ENCODE assay signal across 8 cellular contexts in the genomic region with DNA sequence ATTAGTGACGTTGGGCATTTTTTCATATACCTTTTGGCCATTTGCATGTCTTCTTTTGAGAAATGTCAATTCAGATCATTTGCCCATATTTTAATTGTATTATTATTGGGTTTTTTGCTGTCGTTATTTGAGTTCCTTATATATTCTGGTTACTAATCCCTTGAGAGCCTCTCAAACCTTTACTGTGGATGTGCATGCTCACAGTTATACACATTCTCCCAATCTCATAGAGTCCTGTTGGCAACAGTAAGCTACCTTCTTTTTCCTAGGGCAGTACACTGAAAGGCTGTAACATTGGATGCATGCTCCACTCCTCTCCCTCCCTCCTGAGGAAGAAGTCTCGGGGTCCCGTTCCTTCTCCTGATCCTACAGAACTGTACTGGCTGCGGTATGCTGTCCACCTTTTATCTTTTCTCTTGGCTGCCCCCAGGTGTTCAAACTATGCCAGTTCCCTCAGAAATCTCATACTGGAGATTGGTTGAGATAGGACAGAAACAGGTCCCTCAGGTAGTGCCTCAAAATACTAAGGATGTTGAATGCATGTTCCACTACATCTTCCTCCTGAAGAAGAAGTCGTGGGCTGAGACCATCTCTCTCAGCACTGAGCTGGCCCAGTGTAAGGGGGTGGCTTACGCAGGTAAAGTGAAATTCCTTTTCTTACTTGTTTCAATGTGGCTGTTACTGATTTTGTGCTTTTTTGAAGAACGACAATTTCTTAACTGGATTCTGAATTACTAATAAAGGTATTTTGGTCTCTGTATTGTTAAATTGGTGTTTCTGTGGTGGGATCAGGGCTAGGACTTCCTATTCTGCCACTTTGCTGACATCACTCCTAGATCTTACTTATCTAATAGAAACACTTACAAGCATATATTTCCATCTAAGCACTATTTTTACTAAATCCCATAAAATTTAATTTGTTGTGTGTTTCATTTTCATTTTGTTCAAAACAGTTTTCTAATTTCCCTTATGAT.
A peak's percentile ranks its signal among the peaks of the same experiment; 100 is the strongest.
DNase-seq lines count a peak whose midpoint lies in the region; ATAC-seq and TF ChIP-seq lines count a peak whose summit lies in the region.

No MANE protein-coding gene starts in this region.

- intact Hi-C loops in naive thymus-derived CD4-positive, alpha-beta T cell (cut with micrococcal nuclease): loop anchor here (1.0 kb wide), 4 partner anchors 118 to 519 kb away; no protein-coding TSS in a partner anchor

- no peak overlapping the region for H3K27ac Mint-ChIP-seq in naive thymus-derived CD4-positive, alpha-beta T cell

- TF ChIP-seq CTCF in VCaP (conservative IDR thresholded peaks at IDR 0.05) (peak; percentile 51), choroid plexus epithelial cell (conservative IDR thresholded peaks at IDR 0.05; ENCODE audit: low read depth, low read length) (peak; percentile 62)

- H3K27me3 ChIP-seq in MG63: no peaks in the 10 kb centered on the region
- no peaks in the 10 kb centered on the region for H3K27me3 ChIP-seq in naive thymus-derived CD4-positive, alpha-beta T cell (ENCODE audit: control insufficient read depth in 2 of 2, insufficient read depth in 2 of 2, low read length in 2 of 2)

- H3K9me3 ChIP-seq in MG63: no peaks in the 10 kb centered on the region
- H3K9me3 ChIP-seq in naive thymus-derived CD4-positive, alpha-beta T cell (ENCODE audit: control insufficient read depth in 2 of 3, low read length in 3 of 3): no peaks in the 10 kb centered on the region

- DNase-seq in DMS 273 treated with DMSO at 0.1 percent for 48 hours (lab: John Stamatoyannopoulos, UW) (peak; percentile 8), MG63 (peak; percentile 2), choroid plexus epithelial cell (ENCODE audit: low read depth) (peak; percentile 53), DMS79 treated with DMSO at 0.1 percent for 48 hours (lab: John Stamatoyannopoulos, UW) (no peak), OCI-M2 (lab: John Stamatoyannopoulos, UW; ENCODE audit: unreplicated experiment) (no peak)
- DNase-seq in naive thymus-derived CD4-positive, alpha-beta T cell: peak in 8 of 9 donors; percentile 12 to 45 (median 32)

- H3K9me3 Mint-ChIP-seq in naive thymus-derived CD4-positive, alpha-beta T cell: peaks cover 0 to 4% (median 0%) of the 10 kb centered on the region in 11 donors

- ATAC-seq in GM19395 (IDR thresholded peaks at IDR 0.05; ENCODE audit: unreplicated experiment): peak; percentile 86
- ATAC-seq in naive thymus-derived CD4-positive, alpha-beta T cell: peak; percentile 71

- H3K36me3 ChIP-seq in MG63: no peaks in the 10 kb centered on the region
- H3K36me3 ChIP-seq in naive thymus-derived CD4-positive, alpha-beta T cell (ENCODE audit: control insufficient read depth in 2 of 3, insufficient read depth in 3 of 3, low read length in 3 of 3): no peaks in the 10 kb centered on the region

- POLR2A ChIA-PET in naive thymus-derived CD4-positive, alpha-beta T cell (lab: Charles Lee): no interaction called here

- H3K4me3 ChIP-seq in MG63 (no peak overlapping the region), choroid plexus epithelial cell (ENCODE audit: low read depth, low read length) (no peak overlapping the region)
- no peak overlapping the region for H3K4me3 ChIP-seq in naive thymus-derived CD4-positive, alpha-beta T cell (ENCODE audit: low read length)

- H3K27ac ChIP-seq in VCaP: no peak overlapping the region
- no peak overlapping the region for H3K27ac ChIP-seq in naive thymus-derived CD4-positive, alpha-beta T cell (ENCODE audit: low read depth, low read length)

- H3K4me3 Mint-ChIP-seq in naive thymus-derived CD4-positive, alpha-beta T cell: peak overlapping the region in 1 of 10 donors; percentile 56

- peaks cover 0 to 2% (median 0%) of the 10 kb centered on the region in 5 donors for H3K36me3 Mint-ChIP-seq in naive thymus-derived CD4-positive, alpha-beta T cell

- CTCF ChIA-PET in naive thymus-derived CD4-positive, alpha-beta T cell (lab: Charles Lee): no interaction called here

- peaks cover 0 to 16% (median 4%) of the 10 kb centered on the region in 7 donors for H3K4me1 Mint-ChIP-seq in naive thymus-derived CD4-positive, alpha-beta T cell

- no peaks in the 10 kb centered on the region for H3K4me1 ChIP-seq in naive thymus-derived CD4-positive, alpha-beta T cell (ENCODE audit: control insufficient read depth in 2 of 2, insufficient read depth in 2 of 2, low read length in 2 of 2)

- no peaks in the 10 kb centered on the region for H3K27me3 Mint-ChIP-seq in naive thymus-derived CD4-positive, alpha-beta T cell

Comparison
In these comparisons a context has a peak if more than half of its experiments do, and no peak if none do; other contexts are left out.
1. DNase-seq: peak in DMS 273 treated with DMSO at 0.1 percent for 48 hours (single experiment), MG63 (single experiment), choroid plexus epithelial cell (single experiment) and naive thymus-derived CD4-positive, alpha-beta T cell (8 of 9); none in DMS79 treated with DMSO at 0.1 percent for 48 hours (single experiment) and OCI-M2 (single experiment).